Comparison of ENCODE assay signal across 8 cellular contexts in genomic region chr15:74937226-74937601, GRCh38. TPM values are rescaled to one million over a fixed set of nuclear protein-coding genes. Genes with fewer than 3 reads are reported as not detected.
A peak's percentile ranks its signal among the peaks of the same experiment; 100 is the strongest.
DNase-seq lines count a peak whose midpoint lies in the region; ATAC-seq and TF ChIP-seq lines count a peak whose summit lies in the region.

No MANE protein-coding gene starts in this region.

- no peaks in the 10 kb centered on the region for H3K27me3 Mint-ChIP-seq in activated naive CD8-positive, alpha-beta T cell

- peak overlapping the region; percentile 98 for H3K4me3 Mint-ChIP-seq in activated naive CD8-positive, alpha-beta T cell

- H3K27me3 ChIP-seq in AG04450 (ENCODE audit: control insufficient read depth, insufficient read depth, low read length) (peaks cover 4% of the 10 kb centered on the region), stomach (no peaks in the 10 kb centered on the region)

- WGBS in stomach, 5 donors: 0 to 1% (median 0%) methylated on average over 13 to 20 of the region's 20 CpGs

- ATAC-seq in GM19397 (IDR thresholded peaks at IDR 0.05; ENCODE audit: unreplicated experiment): no peak

- peaks cover 26 to 55% (median 44%) of the 10 kb centered on the region in 4 donors for H3K4me1 ChIP-seq in stomach

- no peak for TF ChIP-seq POLR2A in stomach (IDR thresholded peaks at IDR 0.05)

- POLR2A ChIA-PET in AG04450 (lab: Yijun Ruan, JAX): interaction anchor here (0.9 to 1.5 kb wide), 4 partner anchors 26 to 166 kb away, joined by 3 to 5 read pairs (median 4); partner anchors contain the start of genes CSK and PPCDC

- intact Hi-C loops in stomach (cut with DNase I; ENCODE audit: low total_unique reads): no loop called here

- CTCF ChIA-PET in AG04450 (lab: Charles Lee): no interaction called here

- TF ChIP-seq EP300 in stomach (IDR thresholded peaks at IDR 0.05): no peak

- DNase-seq in AG04450 (ENCODE audit: low read depth, low spot score): no peak
- no peak for DNase-seq in HFF-Myc (ENCODE audit: extremely low read depth, low read depth)
- no peak for DNase-seq in stomach
- no peak for DNase-seq in SHP77 treated with DMSO at 0.1 percent for 48 hours (lab: John Stamatoyannopoulos, UW)
- DNase-seq in stimulated activated CD4-positive, alpha-beta T cell treated with anti-CD3 and anti-CD28 coated beads, Interleukin-4, amount 100 ng/mL, for 24 hours: no peak

- H3K36me3 ChIP-seq in stomach: no peaks in the 10 kb centered on the region

- peaks cover 3% of the 10 kb centered on the region for H3K36me3 Mint-ChIP-seq in activated naive CD8-positive, alpha-beta T cell

- H3K9me3 ChIP-seq in AG04450 (ENCODE audit: control insufficient read depth, insufficient read depth, low read length): no peaks in the 10 kb centered on the region; the same call in 1 of the 2 replicates
- H3K9me3 ChIP-seq in iPS-18c (ENCODE audit: control insufficient read depth, insufficient read depth, low read length): no peaks in the 10 kb centered on the region
- no peaks in the 10 kb centered on the region for H3K9me3 ChIP-seq in stomach

- TF ChIP-seq CTCF in AG04450 (IDR thresholded peaks at IDR 0.05; ENCODE audit: low read depth, low read length) (no peak), HFF-Myc (IDR thresholded peaks at IDR 0.05; ENCODE audit: low read depth, low read length, missing control alignments) (no peak), stomach (IDR thresholded peaks at IDR 0.05) (no peak)

- peaks cover 32% of the 10 kb centered on the region for H3K4me1 Mint-ChIP-seq in activated naive CD8-positive, alpha-beta T cell (ENCODE audit: low read depth)

- H3K9me3 Mint-ChIP-seq in activated naive CD8-positive, alpha-beta T cell (ENCODE audit: low read depth): no peaks in the 10 kb centered on the region

- peak overlapping the region; percentile 31 for H3K27ac ChIP-seq in AG04450 (ENCODE audit: low read depth, low read length)
- peak overlapping the region; percentile 93 to 99 (median 97) for H3K27ac ChIP-seq in stomach

- peak overlapping the region; percentile 94 for H3K27ac Mint-ChIP-seq in activated naive CD8-positive, alpha-beta T cell

- H3K4me3 ChIP-seq in AG04450 (ENCODE audit: low read depth, low read length) (peak overlapping the region; percentile 85), HFF-Myc (replicated peaks; ENCODE audit: low read depth, low read length) (peak overlapping the region; percentile 95), iPS-18c (ENCODE audit: insufficient read depth, low read depth, low read length) (peak overlapping the region; percentile 100), stomach (peak overlapping the region; percentile 86 to 90 (median 87))

RNA-seq across cellular contexts. Expression of gene COX5A, which starts 0.7 kb away (rescaled TPM):
- polyA plus RNA-seq in AG04450 (2011; rRNA removed) (134 and 147 TPM in 2 replicates), stomach (100 to 1,000 TPM; 298 to 516 (median 464) TPM)
- polyA minus RNA-seq in AG04450 (2011; rRNA and poly(A)+ RNA removed): 26.8 and 44.7 TPM in 2 replicates
- total RNA-seq in stomach: 100 to 1,000 TPM in 2 of 5 donors, 10 to 100 TPM in 3; 44.0 to 156 (median 61.1) TPM

RNA-seq across cellular contexts. Expression of gene RPP25, which starts 19.4 kb away (rescaled TPM):
- 0.25 and 0.31 TPM in 2 replicates for polyA plus RNA-seq in AG04450 (2011; rRNA removed)
- 0.09 and 0.14 TPM in 2 replicates for polyA minus RNA-seq in AG04450 (2011; rRNA and poly(A)+ RNA removed)
- 10 to 100 TPM in 1 of 5 donors, 1 to 10 TPM in 4; 2.8 to 59.4 (median 7.6) TPM for total RNA-seq in stomach
- polyA plus RNA-seq in stomach: 10 to 100 TPM in 1 of 3 donors, 1 to 10 TPM in 2; 8.7 to 10.1 (median 9.3) TPM

RNA-seq across cellular contexts. Expression of gene FAM219B, which starts 30.6 kb away (rescaled TPM):
- polyA plus RNA-seq in AG04450 (2011; rRNA removed) (38.2 and 43.2 TPM in 2 replicates), stomach (10 to 100 TPM; 16.9 to 35.2 (median 28.9) TPM)
- 24.1 and 24.6 TPM in 2 replicates for polyA minus RNA-seq in AG04450 (2011; rRNA and poly(A)+ RNA removed)
- 10 to 100 TPM; 12.3 to 85.3 (median 49.5) TPM for total RNA-seq in stomach

RNA-seq across cellular contexts. Expression of gene MPI, which starts 47.4 kb away (rescaled TPM):
- polyA plus RNA-seq in AG04450 (2011; rRNA removed) (55.5 and 69.4 TPM in 2 replicates), stomach (10 to 100 TPM; 18.4 to 20.7 (median 20.3) TPM)
- polyA minus RNA-seq in AG04450 (2011; rRNA and poly(A)+ RNA removed): 58.0 and 67.6 TPM in 2 replicates
- 10 to 100 TPM; 17.0 to 35.7 (median 20.4) TPM for total RNA-seq in stomach

RNA-seq across cellular contexts. Expression of gene SCAMP5, which starts 58.1 kb away (rescaled TPM):
- polyA plus RNA-seq in AG04450 (2011; rRNA removed) (2.1 TPM in 2 replicates), stomach (10 to 100 TPM in 2 of 3 donors, 1 to 10 TPM in 1; 8.8 to 12.7 (median 12.4) TPM)
- polyA minus RNA-seq in AG04450 (2011; rRNA and poly(A)+ RNA removed): 2.9 and 3.5 TPM in 2 replicates
- 10 to 100 TPM in 3 of 5 donors, 1 to 10 TPM in 2; 1.8 to 70.1 (median 13.4) TPM for total RNA-seq in stomach
